7 cellular contexts compared by ENCODE assay signal in the genomic region with DNA sequence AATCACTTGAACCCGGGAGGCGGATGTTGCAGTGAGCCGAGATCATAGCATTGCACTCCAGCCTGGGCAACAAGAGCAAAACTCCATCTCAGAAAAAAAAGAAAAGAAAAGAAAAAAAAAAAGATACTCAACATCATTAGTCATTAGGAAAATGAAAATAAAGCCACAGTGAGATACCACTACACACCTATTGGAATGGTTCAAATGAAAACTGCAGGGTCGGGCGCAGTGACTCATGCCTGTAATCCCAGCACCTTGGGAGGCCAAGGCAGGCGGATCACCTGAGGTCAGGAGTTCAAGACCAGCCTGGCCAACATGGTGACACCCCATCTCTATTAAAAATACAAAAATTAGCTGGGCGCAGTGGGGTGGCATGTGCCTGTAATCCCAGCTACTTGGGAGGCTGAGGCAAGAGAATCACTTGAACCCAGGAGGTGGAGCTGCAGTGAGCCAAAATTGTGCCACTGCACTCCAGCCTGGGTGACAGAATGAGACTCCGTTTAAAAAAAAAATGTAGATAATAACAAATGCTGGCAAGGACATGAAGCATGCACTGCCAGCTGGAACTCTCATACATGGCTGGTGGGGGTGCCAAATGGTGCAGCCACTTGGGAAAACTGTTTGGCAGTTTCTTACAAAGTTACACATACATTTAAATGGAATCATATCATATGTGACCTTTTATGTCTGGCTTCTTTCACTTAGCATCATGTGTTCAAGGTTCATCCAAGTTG.
DNase-seq lines count a peak whose midpoint lies in the region; ATAC-seq and TF ChIP-seq lines count a peak whose summit lies in the region.
"Not testable (repeated sequence)": the region's sequence is repeated elsewhere in the genome, so short reads cannot be mapped to it uniquely, and the experiment has no call there.

No MANE protein-coding gene starts in this region.

- POLR2A ChIA-PET in activated CD4-positive, alpha-beta T cell treated with anti-CD3 and anti-CD28 coated beads for 36 hours (lab: Charles Lee) = not testable (repeated sequence)

- not testable (repeated sequence) for H3K27ac Mint-ChIP-seq in activated CD4-positive, alpha-beta T cell treated with anti-CD3 and anti-CD28 coated beads for 36 hours; activated T-cell treated with anti-CD3 and anti-CD28 coated beads, Interleukin-2, amount 50 U/mL, for 24 hours

- H3K36me3 Mint-ChIP-seq in activated CD4-positive, alpha-beta T cell treated with anti-CD3 and anti-CD28 coated beads for 36 hours (ENCODE audit: low read depth); activated T-cell treated with anti-CD3 and anti-CD28 coated beads, Interleukin-2, amount 50 U/mL, for 24 hours (ENCODE audit: low read depth): not testable (repeated sequence)

- intact Hi-C loops in activated CD4-positive, alpha-beta T cell treated with anti-CD3 and anti-CD28 coated beads for 36 hours (cut with DNase I, micrococcal nuclease) = loop anchor here in 1 of 2 experiments (1.0 kb wide), 1 partner anchor 10 kb away; no protein-coding TSS in a partner anchor

- CTCF ChIA-PET in activated CD4-positive, alpha-beta T cell treated with anti-CD3 and anti-CD28 coated beads for 36 hours (lab: Charles Lee) = not testable (repeated sequence)

- not testable (repeated sequence) for H3K27me3 ChIP-seq in MG63

- not testable (repeated sequence) for H3K9me3 Mint-ChIP-seq in activated CD4-positive, alpha-beta T cell treated with anti-CD3 and anti-CD28 coated beads for 36 hours (ENCODE audit: low read depth); activated T-cell treated with anti-CD3 and anti-CD28 coated beads, Interleukin-2, amount 50 U/mL, for 24 hours

- H3K9me3 ChIP-seq in MG63 = not testable (repeated sequence)

- TF ChIP-seq CTCF in fibroblast of the aortic adventitia (IDR thresholded peaks at IDR 0.05; ENCODE audit: insufficient read depth, low read length) = not testable (repeated sequence)

- peaks cover 22% of the 10 kb centered on the region for H3K4me1 Mint-ChIP-seq in activated CD4-positive, alpha-beta T cell treated with anti-CD3 and anti-CD28 coated beads for 36 hours
- peaks cover 17% of the 10 kb centered on the region for H3K4me1 Mint-ChIP-seq in activated T-cell treated with anti-CD3 and anti-CD28 coated beads, Interleukin-2, amount 50 U/mL, for 24 hours (ENCODE audit: low read depth)

- DNase-seq in MG63 (peak; percentile 36), fibroblast of the aortic adventitia (ENCODE audit: low read depth) (peak; percentile 25)
- peak; percentile 74 for DNase-seq in activated CD4-positive, alpha-beta T cell treated with anti-CD3 and anti-CD28 coated beads for 36 hours
- peak; percentile 58 for DNase-seq in activated T-cell treated with anti-CD3 and anti-CD28 coated beads, Interleukin-2, amount 50 U/mL, for 24 hours
- DNase-seq in activated naive CD4-positive, alpha-beta T cell treated with anti-CD3 and anti-CD28 coated beads, Interleukin-2, amount 50 U/mL, for 16 hours = peak; percentile 33
- peak; percentile 24 to 31 for DNase-seq in stimulated activated CD4-positive, alpha-beta T cell treated with anti-CD3 and anti-CD28 coated beads, Interleukin-15, amount 100 ng/mL, for 48 hours (ENCODE audit: low read depth in 2 of 2)
- peak; percentile 29 to 50 for DNase-seq in stimulated activated CD8-positive, alpha-beta memory T cell treated with anti-CD3 and anti-CD28 coated beads, Interleukin-7, amount 100 ng/mL, for 48 hours (ENCODE audit: extremely low read depth in 1 of 2, low read depth in 1 of 2)

- H3K27me3 Mint-ChIP-seq in activated CD4-positive, alpha-beta T cell treated with anti-CD3 and anti-CD28 coated beads for 36 hours = peaks cover 29% of the 10 kb centered on the region
- H3K27me3 Mint-ChIP-seq in activated T-cell treated with anti-CD3 and anti-CD28 coated beads, Interleukin-2, amount 50 U/mL, for 24 hours = peaks cover 40% of the 10 kb centered on the region

- H3K36me3 ChIP-seq in MG63 = not testable (repeated sequence)

- H3K4me3 Mint-ChIP-seq in activated CD4-positive, alpha-beta T cell treated with anti-CD3 and anti-CD28 coated beads for 36 hours; activated T-cell treated with anti-CD3 and anti-CD28 coated beads, Interleukin-2, amount 50 U/mL, for 24 hours: not testable (repeated sequence)

- peak; percentile 85 for ATAC-seq in activated CD4-positive, alpha-beta T cell treated with anti-CD3 and anti-CD28 coated beads for 36 hours

- not testable (repeated sequence) for H3K4me3 ChIP-seq in MG63; fibroblast of the aortic adventitia (ENCODE audit: low read depth, low read length)
